Comparison of ENCODE assay signal across 8 cellular contexts in genomic region chr9:101533334-101534187, GRCh38. TPM values are rescaled to one million over a fixed set of nuclear protein-coding genes. Genes with fewer than 3 reads are reported as not detected.
DNase-seq lines count a peak whose midpoint lies in the region; ATAC-seq and TF ChIP-seq lines count a peak whose summit lies in the region.

TSS of gene RNF20 (plus strand) at chr9:101533853. CDS start at chr9:101535424, 1,571 bp downstream.

- POLR2A ChIA-PET in activated CD4-positive, alpha-beta T cell treated with anti-CD3 and anti-CD28 coated beads for 36 hours (lab: Charles Lee) = interaction anchor here (0.6 to 1.6 kb wide), 2 partner anchors 135 to 215 kb away, joined by 4 to 9 read pairs; partner anchors contain the start of genes MRPL50 and ZNF189

- peak within 1 kb of the TSS; percentile 72 for H3K4me3 ChIP-seq in choroid plexus epithelial cell (ENCODE audit: low read depth, low read length)
- H3K4me3 ChIP-seq in kidney epithelial cell (ENCODE audit: low read depth, low read length) = peak within 1 kb of the TSS; percentile 66

- H3K4me3 Mint-ChIP-seq in activated CD4-positive, alpha-beta T cell treated with anti-CD3 and anti-CD28 coated beads for 36 hours = peak within 1 kb of the TSS; percentile 91

- H3K27me3 ChIP-seq in kidney epithelial cell (ENCODE audit: control insufficient read depth, insufficient read depth, low read length) = no peaks in the 10 kb centered on the region

- DNase-seq in Ammon's horn (ENCODE audit: low spot score) (peak; percentile 99), GM19238 (ENCODE audit: insufficient read length, low spot score) (peak; percentile 80), NCI-H524 (lab: John Stamatoyannopoulos, UW) (peak; percentile 100), choroid plexus epithelial cell (ENCODE audit: low read depth) (peak; percentile 99), kidney epithelial cell (ENCODE audit: low read depth) (peak; percentile 96)
- peak; percentile 100 for DNase-seq in activated CD4-positive, alpha-beta T cell treated with anti-CD3 and anti-CD28 coated beads for 36 hours
- DNase-seq in stimulated activated CD4-positive, alpha-beta T cell treated with anti-CD3 and anti-CD28 coated beads, Interleukin-15, amount 100 ng/mL, for 48 hours (ENCODE audit: low read depth in 2 of 2) = peak; percentile 98 to 99

- CTCF ChIA-PET in activated CD4-positive, alpha-beta T cell treated with anti-CD3 and anti-CD28 coated beads for 36 hours (lab: Charles Lee) = interaction anchor here (0.6 to 6.5 kb wide), 11 partner anchors 9 to 1104 kb away, joined by 3 to 59 read pairs (median 3); partner anchors contain the start of genes MRPL50 and ZNF189

- peaks cover 3% of the 10 kb centered on the region for H3K36me3 Mint-ChIP-seq in activated CD4-positive, alpha-beta T cell treated with anti-CD3 and anti-CD28 coated beads for 36 hours (ENCODE audit: low read depth)

- intact Hi-C loops in activated CD4-positive, alpha-beta T cell treated with anti-CD3 and anti-CD28 coated beads for 36 hours (cut with DNase I, micrococcal nuclease) = loop anchor here (1.0 to 10.0 kb wide), 7 partner anchors 33 to 1709 kb away; partner anchors contain the start of genes MRPL50 (in 2 of the 2), ZNF189 (in 2 of the 2), MSANTD3 (in 1 of the 2) and NR4A3 (in 1 of the 2)

- H3K27ac Mint-ChIP-seq in activated CD4-positive, alpha-beta T cell treated with anti-CD3 and anti-CD28 coated beads for 36 hours = peak within 1 kb of the TSS; percentile 99

- H3K9me3 Mint-ChIP-seq in activated CD4-positive, alpha-beta T cell treated with anti-CD3 and anti-CD28 coated beads for 36 hours (ENCODE audit: low read depth) = no peaks in the 10 kb centered on the region

- peaks cover 4% of the 10 kb centered on the region for H3K27me3 Mint-ChIP-seq in activated CD4-positive, alpha-beta T cell treated with anti-CD3 and anti-CD28 coated beads for 36 hours

- no peak for TF ChIP-seq CTCF in choroid plexus epithelial cell (conservative IDR thresholded peaks at IDR 0.05; ENCODE audit: low read depth, low read length)
- no peak for TF ChIP-seq CTCF in kidney epithelial cell (IDR thresholded peaks at IDR 0.05; ENCODE audit: insufficient read depth, low read length, poor library complexity, severe bottlenecking)

- H3K36me3 ChIP-seq in kidney epithelial cell (ENCODE audit: control insufficient read depth, insufficient read depth, low read length) = no peaks in the 10 kb centered on the region

- ATAC-seq in HG03442 (IDR thresholded peaks at IDR 0.05; ENCODE audit: unreplicated experiment) = peak; percentile 97
- ATAC-seq in activated CD4-positive, alpha-beta T cell treated with anti-CD3 and anti-CD28 coated beads for 36 hours = peak; percentile 94

- H3K4me1 Mint-ChIP-seq in activated CD4-positive, alpha-beta T cell treated with anti-CD3 and anti-CD28 coated beads for 36 hours = peaks cover 31% of the 10 kb centered on the region

RNA-seq across cellular contexts. Expression of gene RNF20, which starts in this region (rescaled TPM):
- total RNA-seq in activated CD4-positive, alpha-beta T cell treated with anti-CD3 and anti-CD28 coated beads for 36 hours = 10 to 100 TPM; 37.2 to 46.4 TPM
- 26.1 and 26.2 TPM in 2 replicates for total RNA-seq in kidney epithelial cell

Comparison
In these comparisons a context has a peak if more than half of its experiments do, and no peak if none do; other contexts are left out.
1. Peak in every context shown above with its lines: DNase-seq, ATAC-seq and H3K4me3 ChIP-seq.